ENCODE assay signal across 20 cellular contexts in the genomic region with DNA sequence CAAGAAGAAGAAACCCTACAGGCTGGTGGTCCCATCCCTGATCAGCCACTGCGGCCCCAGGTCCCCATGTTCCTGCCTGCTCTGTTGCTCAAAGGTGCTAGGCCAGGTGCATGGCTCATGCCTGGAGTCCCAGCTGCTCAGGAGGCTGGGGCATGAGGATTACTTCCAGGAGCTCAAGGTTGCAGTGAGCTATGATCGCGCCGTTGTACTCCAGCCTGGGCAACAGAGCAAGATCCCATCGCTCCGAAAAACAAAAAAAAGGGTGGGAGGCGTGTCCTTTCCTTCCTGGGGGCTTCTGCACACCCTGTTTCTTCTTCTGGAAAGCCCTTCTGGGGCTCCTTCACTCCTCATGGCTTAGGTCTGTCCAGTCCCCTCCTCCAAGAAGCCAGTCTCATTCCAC. TPM values are rescaled to one million over a fixed set of nuclear protein-coding genes. Genes with fewer than 3 reads are reported as not detected.
"Had no signal": no experiment of that assay in that cellular context is flagged by ENCODE, and none has a peak within 500 bp of the region (broad histone marks: within the 10 kb centered on the region; RNA-seq: fewer than 3 reads in every experiment).

No MANE protein-coding gene starts in this region.

- H3K27me3 ChIP-seq: body of pancreas, esophagus muscularis mucosa, gastroesophageal sphincter, heart left ventricle had no signal

- DNase-seq: activated CD4-positive, alpha-beta T cell treated with anti-CD3 and anti-CD28 coated beads, Interleukin-2, amount 10 ng/mL, durations not matched to agents 24 days and 14 days; activated CD8-positive, alpha-beta T cell treated with anti-CD3 and anti-CD28 coated beads for 36 hours; activated naive CD4-positive, alpha-beta T cell treated with Interleukin-2 at 50 U/mL for 16 hours; activated naive CD8-positive, alpha-beta T cell treated with anti-CD3 and anti-CD28 coated beads, Interleukin-2, amount 10 ng/mL, durations not matched to agents 7 days and 5 days; activated T-cell treated with anti-CD3 and anti-CD28 coated beads, Interleukin-2, amount 50 U/mL, for 24 hours; body of pancreas; central memory CD4-positive, alpha-beta T cell; immature natural killer cell; kidney glomerular epithelial cell; left ventricle myocardium inferior; mucosa of descending colon; naive thymus-derived CD4-positive, alpha-beta T cell; stimulated activated naive CD4-positive, alpha-beta T cell; T-helper 9 cell had no signal

- FAIRE-seq: endothelial cell of umbilical vein had no signal

- H3K9me3 ChIP-seq: body of pancreas, esophagus muscularis mucosa, gastroesophageal sphincter, mucosa of descending colon had no signal

- H3K27ac ChIP-seq: body of pancreas, coronary artery, esophagus muscularis mucosa, gastroesophageal sphincter, heart left ventricle, left ventricle myocardium inferior had no signal

- H3K4me3 ChIP-seq: body of pancreas, coronary artery, esophagus muscularis mucosa, gastroesophageal sphincter, heart left ventricle, left ventricle myocardium inferior, mucosa of descending colon had no signal

RNA-seq across cellular contexts. Expression of a gene that starts 11.9 kb away (rescaled TPM):
- total RNA-seq: endothelial cell of umbilical vein, left ventricle myocardium inferior, renal cortical epithelial cell had no signal
- polyA plus RNA-seq: naive thymus-derived CD4-positive, alpha-beta T cell had no signal
